Comparison of ENCODE assay signal across 8 cellular contexts in genomic region chr10:47384148-47384921, GRCh38. TPM values are rescaled to one million over a fixed set of nuclear protein-coding genes. Genes with fewer than 3 reads are reported as not detected.
DNase-seq lines count a peak whose midpoint lies in the region; ATAC-seq and TF ChIP-seq lines count a peak whose summit lies in the region.

Gene ZNF488 (minus strand): TSS chr10:47384293. CDS start chr10:47368829, 15,464 bp downstream.

- H3K27me3 Mint-ChIP-seq in T-helper 17 cell = peaks cover 46% of the 10 kb centered on the region

- H3K36me3 Mint-ChIP-seq in T-helper 17 cell (ENCODE audit: low read depth) = peaks cover 11% of the 10 kb centered on the region

- ATAC-seq in HG02642 (IDR thresholded peaks at IDR 0.05; ENCODE audit: poor library complexity, unreplicated experiment) (peak; percentile 96), T-helper 17 cell (peak; percentile 94), right cardiac atrium (peak; percentile 99)

- H3K4me1 ChIP-seq in right cardiac atrium (ENCODE audit: control insufficient read depth, insufficient read depth, low read length) = no peaks in the 10 kb centered on the region

- H3K4me1 Mint-ChIP-seq in T-helper 17 cell = peaks cover 14% of the 10 kb centered on the region

- H3K27ac Mint-ChIP-seq in T-helper 17 cell = peak within 1 kb of the TSS; percentile 78

- H3K27me3 ChIP-seq in right cardiac atrium (ENCODE audit: control insufficient read depth, insufficient read depth) = no peaks in the 10 kb centered on the region

- peak within 1 kb of the TSS; percentile 69 for H3K4me3 ChIP-seq in right cardiac atrium (ENCODE audit: low read length)

- WGBS in right cardiac atrium = under 1% methylated on average over 75 of the region's 75 CpGs

- H3K9me3 ChIP-seq in T-helper 17 cell (ENCODE audit: control insufficient read depth, low read length, poor library complexity, severe bottlenecking) (no peaks in the 10 kb centered on the region), right cardiac atrium (ENCODE audit: control insufficient read depth, low read length) (no peaks in the 10 kb centered on the region)

- peak within 1 kb of the TSS; percentile 95 for H3K4me3 Mint-ChIP-seq in T-helper 17 cell

- DNase-seq in GM10266 (ENCODE audit: extremely low spot score) = peak; percentile 91
- DNase-seq in NCI-H1105 (lab: John Stamatoyannopoulos, UW) = peak; percentile 71
- DNase-seq in T-helper 17 cell = peak; percentile 43 to 66 (median 49)
- peak in 57 of 58 donors; percentile 30 to 93 (median 80) for DNase-seq in anterior cingulate cortex (lab: John Stamatoyannopoulos, UW)
- DNase-seq in right cardiac atrium = peak; percentile 87 to 94 (median 94)
- peak; percentile 17 for DNase-seq in pulmonary artery endothelial cell (ENCODE audit: low read depth, low spot score)
- DNase-seq in ureter (ENCODE audit: low spot score) = peak; percentile 81

- intact Hi-C loops in right cardiac atrium (cut with DNase I) = loop anchor here in 1 of 4 donors (5.0 kb wide), 1 partner anchor 1102 kb away; no protein-coding TSS in a partner anchor

- TF ChIP-seq CTCF in GM10266 (IDR thresholded peaks at IDR 0.05; ENCODE audit: control insufficient read depth, insufficient read depth, low read depth, missing control alignments) = peak; percentile 9

- peak within 1 kb of the TSS; percentile 34 for H3K27ac ChIP-seq in right cardiac atrium (ENCODE audit: low read length)

RNA-seq across cellular contexts. Expression of gene ZNF488, which starts in this region (rescaled TPM):
- total RNA-seq in T-helper 17 cell (not detected), right cardiac atrium (not detected), pulmonary artery endothelial cell (not detected in 2 replicates), ureter (1.8 TPM)
- 0.02 TPM for polyA plus RNA-seq in right cardiac atrium

Comparison
In these comparisons a context has a peak if more than half of its experiments do, and no peak if none do; other contexts are left out.
1. Peak in every context shown above with its lines: DNase-seq, ATAC-seq, H3K4me3 ChIP-seq and H3K27ac ChIP-seq.
2. Peak in DNase-seq and ATAC-seq in T-helper 17 cell; RNA of the gene not detected or under 1 TPM.
3. Peak in DNase-seq, ATAC-seq, H3K4me3 ChIP-seq and H3K27ac ChIP-seq in right cardiac atrium; RNA of the gene not detected or under 1 TPM.
4. Peak in DNase-seq in pulmonary artery endothelial cell; RNA of the gene not detected or under 1 TPM.
5. DNase-seq: peak in every context shown above with its lines; median percentile 94 in right cardiac atrium; 91 in GM10266; 81 in ureter; 80 in anterior cingulate cortex; 71 in NCI-H1105; 49 in T-helper 17 cell; 17 in pulmonary artery endothelial cell.